Comparison of ENCODE assay signal across 8 cellular contexts in genomic region chr3:30626443-30627181, GRCh38. TPM values are rescaled to one million over a fixed set of nuclear protein-coding genes. Genes with fewer than 3 reads are reported as not detected.
DNase-seq lines count a peak whose midpoint lies in the region; ATAC-seq and TF ChIP-seq lines count a peak whose summit lies in the region.

No MANE protein-coding gene starts in this region.

- no peaks in the 10 kb centered on the region for H3K9me3 ChIP-seq in tibial nerve

- peaks cover 0 to 11% (median 0%) of the 10 kb centered on the region in 3 donors for H3K36me3 ChIP-seq in tibial nerve

- no peak for TF ChIP-seq CTCF in tibial nerve (IDR thresholded peaks at IDR 0.05)

- H3K4me1 ChIP-seq in tibial nerve, result peaks cover 0 to 100% (median 83%) of the 10 kb centered on the region in 4 donors

- no peak for ATAC-seq in activated T-cell treated with anti-CD3 and anti-CD28 coated beads, Interleukin-2, amount 50 U/mL, for 72 hours (replicated peaks in 1 of 2)
- no peak for ATAC-seq in activated naive CD8-positive, alpha-beta T cell treated with anti-CD3 and anti-CD28 coated beads, Interleukin-2, amount 50 U/mL, for 24 hours
- no peak for ATAC-seq in HG02938 (IDR thresholded peaks at IDR 0.05; ENCODE audit: unreplicated experiment)
- no peak for ATAC-seq in HG03095 (IDR thresholded peaks at IDR 0.05; ENCODE audit: unreplicated experiment)

- no peak overlapping the region for H3K4me3 ChIP-seq in tibial nerve

- H3K4me3 Mint-ChIP-seq in activated T-cell treated with anti-CD3 and anti-CD28 coated beads, Interleukin-2, amount 50 U/mL, for 72 hours, result peak overlapping the region; percentile 68 to 73
- H3K4me3 Mint-ChIP-seq in activated naive CD8-positive, alpha-beta T cell treated with anti-CD3 and anti-CD28 coated beads, Interleukin-2, amount 50 U/mL, for 24 hours, result peak overlapping the region; percentile 42

- peak overlapping the region; percentile 43 for H3K27ac ChIP-seq in layer of hippocampus (ENCODE audit: low read depth, low read length)
- H3K27ac ChIP-seq in tibial nerve, result peak overlapping the region; percentile 39 to 91 (median 75)

- H3K9me3 Mint-ChIP-seq in activated T-cell treated with anti-CD3 and anti-CD28 coated beads, Interleukin-2, amount 50 U/mL, for 72 hours, result no peaks in the 10 kb centered on the region
- peaks cover 3% of the 10 kb centered on the region for H3K9me3 Mint-ChIP-seq in activated naive CD8-positive, alpha-beta T cell treated with anti-CD3 and anti-CD28 coated beads, Interleukin-2, amount 50 U/mL, for 24 hours

- peaks cover 99% of the 10 kb centered on the region for H3K4me1 Mint-ChIP-seq in activated T-cell treated with anti-CD3 and anti-CD28 coated beads, Interleukin-2, amount 50 U/mL, for 72 hours (ENCODE audit: low read depth)
- H3K4me1 Mint-ChIP-seq in activated naive CD8-positive, alpha-beta T cell treated with anti-CD3 and anti-CD28 coated beads, Interleukin-2, amount 50 U/mL, for 24 hours, result peaks cover 99% of the 10 kb centered on the region

- H3K27me3 ChIP-seq in layer of hippocampus (ENCODE audit: control insufficient read depth, insufficient read depth, low read length) (no peaks in the 10 kb centered on the region), tibial nerve (no peaks in the 10 kb centered on the region)

- no peak for DNase-seq in activated T-cell treated with anti-CD3 and anti-CD28 coated beads, Interleukin-2, amount 50 U/mL, for 72 hours
- no peak for DNase-seq in activated T-cell treated with anti-CD3 and anti-CD28 coated beads, Interleukin-2, amount 50 U/mL, for 48 hours
- no peak for DNase-seq in activated naive CD8-positive, alpha-beta T cell treated with anti-CD3 and anti-CD28 coated beads, Interleukin-2, amount 50 U/mL, for 24 hours
- DNase-seq in tibial nerve (ENCODE audit: low spot score in 2 of 2), result no peak
- no peak for DNase-seq in DMS153 (lab: John Stamatoyannopoulos, UW)

- TF ChIP-seq POLR2A in tibial nerve (IDR thresholded peaks at IDR 0.05), result no peak

- peak overlapping the region; percentile 91 for H3K27ac Mint-ChIP-seq in activated T-cell treated with anti-CD3 and anti-CD28 coated beads, Interleukin-2, amount 50 U/mL, for 72 hours
- peak overlapping the region; percentile 93 for H3K27ac Mint-ChIP-seq in activated naive CD8-positive, alpha-beta T cell treated with anti-CD3 and anti-CD28 coated beads, Interleukin-2, amount 50 U/mL, for 24 hours

- peak in 1 of 2 donors; percentile 13 for TF ChIP-seq EP300 in tibial nerve (IDR thresholded peaks at IDR 0.05)

- H3K36me3 Mint-ChIP-seq in activated T-cell treated with anti-CD3 and anti-CD28 coated beads, Interleukin-2, amount 50 U/mL, for 72 hours (ENCODE audit: insufficient read depth in 2 of 2), result peaks cover 7 to 21% of the 10 kb centered on the region in 2 donors
- peaks cover 73% of the 10 kb centered on the region for H3K36me3 Mint-ChIP-seq in activated naive CD8-positive, alpha-beta T cell treated with anti-CD3 and anti-CD28 coated beads, Interleukin-2, amount 50 U/mL, for 24 hours (ENCODE audit: low read depth)

- 60 to 72% methylated on average over 5 of the region's 5 CpGs for WGBS in tibial nerve, 2 donors

- no peaks in the 10 kb centered on the region for H3K27me3 Mint-ChIP-seq in activated T-cell treated with anti-CD3 and anti-CD28 coated beads, Interleukin-2, amount 50 U/mL, for 72 hours (ENCODE audit: low read depth)
- no peaks in the 10 kb centered on the region for H3K27me3 Mint-ChIP-seq in activated naive CD8-positive, alpha-beta T cell treated with anti-CD3 and anti-CD28 coated beads, Interleukin-2, amount 50 U/mL, for 24 hours

RNA-seq across cellular contexts. Expression of gene TGFBR2, which starts 20.2 kb away (rescaled TPM):
- 10 to 100 TPM; 37.7 to 45.9 TPM for total RNA-seq in activated T-cell treated with anti-CD3 and anti-CD28 coated beads, Interleukin-2, amount 50 U/mL, for 72 hours
- total RNA-seq in tibial nerve, result 100 to 1,000 TPM; 338 to 406 (median 350) TPM

Comparison
In these comparisons a context has a peak if more than half of its experiments do, and no peak if none do; other contexts are left out.
1. RNA of gene TGFBR2, which starts 20.2 kb away (total RNA-seq): 338 to 406 TPM in tibial nerve; 37.7 to 45.9 TPM in activated T-cell treated with anti-CD3 and anti-CD28 coated beads, Interleukin-2, amount 50 U/mL, for 72 hours; every median in the first group is over 4 times any median in the second.